7 cellular contexts compared by ENCODE assay signal in the genomic region with DNA sequence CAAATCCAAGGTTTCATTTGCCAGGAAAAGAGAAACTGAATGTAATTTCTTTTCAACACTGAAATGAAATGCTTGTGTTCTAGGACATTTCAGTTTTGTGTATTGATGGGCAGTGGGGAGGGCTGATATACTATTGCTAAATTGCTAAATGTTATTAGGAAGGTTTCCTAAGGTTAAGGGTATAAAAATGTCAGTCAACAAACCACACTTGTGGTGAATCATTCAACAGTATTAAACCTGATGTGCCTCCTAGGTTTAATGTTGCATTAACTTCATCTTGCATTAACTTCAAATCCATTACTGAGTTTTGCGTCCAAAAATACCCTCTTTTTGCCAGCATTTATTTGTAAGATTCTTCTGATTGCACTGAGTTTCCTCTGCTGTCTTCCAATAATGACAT.
"Had no signal": no experiment of that assay in that cellular context is flagged by ENCODE, and none has a peak within 500 bp of the region (broad histone marks: within the 10 kb centered on the region; RNA-seq: fewer than 3 reads in every experiment).

No MANE protein-coding gene starts in this region.

- ATAC-seq: HepG2, K562 had no signal

- H3K4me3 ChIP-seq: K562 had no signal

- DNase-seq: IMR-90, KBM-7, KG1 had no signal

- H3K27ac ChIP-seq: HL-60, KMS-11 had no signal
